8 cellular contexts compared by ENCODE assay signal in genomic region chr4:123505077-123505456, GRCh38.
DNase-seq lines count a peak whose midpoint lies in the region; FAIRE-seq and TF ChIP-seq lines count a peak whose summit lies in the region.

No MANE protein-coding gene starts in this region.

- H3K9me2 ChIP-seq in GM23248 (ENCODE audit: insufficient read depth) = no peaks in the 10 kb centered on the region

- peaks cover under 1% of the 10 kb centered on the region for H3K9me3 Mint-ChIP-seq in activated T-helper 2 cell treated with anti-CD3 and anti-CD28 coated beads, Interferon-gamma antibody, Interleukin-2, Interleukin-4, amounts not matched to agents 10 μg/mL and 5 μg/mL and 100 μg/mL, durations not matched to agents 14 hours and 24 hours and 36 hours

- H3K4me2 ChIP-seq in GM23248 (ENCODE audit: unreplicated experiment) = peak overlapping the region; percentile 77

- peak overlapping the region; percentile 85 for H2AFZ ChIP-seq in GM23248

- H3K4me3 ChIP-seq in AG04449 (ENCODE audit: low read depth, low read length) (peak overlapping the region; percentile 58), GM23248 (peak overlapping the region; percentile 71), stomach smooth muscle (ENCODE audit: low read length in 2 of 2) (peak overlapping the region; percentile 73 to 81), lower leg skin (ENCODE audit: low read depth, poor library complexity, severe bottlenecking) (no peak overlapping the region)

- H3K36me3 ChIP-seq in GM23248 (ENCODE audit: low read depth) (no peaks in the 10 kb centered on the region), stomach smooth muscle (ENCODE audit: control insufficient read depth in 2 of 2, insufficient read depth in 2 of 2, low read length in 2 of 2) (no peaks in the 10 kb centered on the region)

- POLR2A ChIA-PET in AG04449 (lab: Yijun Ruan, JAX) = no interaction called here

- 68 to 73% methylated on average over 11 of the region's 11 CpGs for whole genome bisulfite sequencing in GM23248 (ENCODE audit: low coverage in 1 of 2, low lambda C conversion rate in 2 of 2, missing lambda C conversion rate in 2 of 2), 2 experiments
- WGBS in lower leg skin, 2 donors = 43 to 54% methylated on average over 11 of the region's 11 CpGs

- peaks cover 18% of the 10 kb centered on the region for H3K4me1 Mint-ChIP-seq in activated T-helper 2 cell treated with anti-CD3 and anti-CD28 coated beads, Interferon-gamma antibody, Interleukin-2, Interleukin-4, amounts not matched to agents 10 μg/mL and 5 μg/mL and 100 μg/mL, durations not matched to agents 14 hours and 24 hours and 36 hours (ENCODE audit: low read depth)

- H3K4me1 ChIP-seq in GM23248 (ENCODE audit: insufficient read depth) (no peaks in the 10 kb centered on the region), stomach smooth muscle (ENCODE audit: control insufficient read depth, insufficient read depth, low read length) (peaks cover 2% of the 10 kb centered on the region)

- in situ Hi-C loops in GM23248 (cut with MboI) = no loop called here

- peak; percentile 95 for FAIRE-seq in islet of Langerhans (lab: Jason Lieb, UNC)

- H3K9me3 ChIP-seq in GM23248 (ENCODE audit: low read depth) (no peaks in the 10 kb centered on the region), stomach smooth muscle (ENCODE audit: control insufficient read depth in 2 of 2, low read length in 2 of 2) (no peaks in the 10 kb centered on the region)

- H3K27me3 Mint-ChIP-seq in activated T-helper 2 cell treated with anti-CD3 and anti-CD28 coated beads, Interferon-gamma antibody, Interleukin-2, Interleukin-4, amounts not matched to agents 10 μg/mL and 5 μg/mL and 100 μg/mL, durations not matched to agents 14 hours and 24 hours and 36 hours (ENCODE audit: low read depth) = peaks cover 38% of the 10 kb centered on the region

- peak overlapping the region; percentile 79 for H3K4me3 Mint-ChIP-seq in activated T-helper 2 cell treated with anti-CD3 and anti-CD28 coated beads, Interferon-gamma antibody, Interleukin-2, Interleukin-4, amounts not matched to agents 10 μg/mL and 5 μg/mL and 100 μg/mL, durations not matched to agents 14 hours and 24 hours and 36 hours (ENCODE audit: low read depth)

- CTCF ChIA-PET in AG04449 (lab: Yijun Ruan, JAX) = interaction anchor here (0.9 kb wide), 1 partner anchor 11 kb away, joined by 3 read pairs; no protein-coding TSS in a partner anchor

- H3F3A ChIP-seq in GM23248 (ENCODE audit: insufficient read depth) = no peaks in the 10 kb centered on the region

- no peak overlapping the region for H3K27ac ChIP-seq in GM23248
- peak overlapping the region; percentile 66 for H3K27ac ChIP-seq in stomach smooth muscle (ENCODE audit: low read length)

- intact Hi-C loops in activated T-helper 2 cell treated with anti-CD3 and anti-CD28 coated beads, Interferon-gamma antibody, Interleukin-2, Interleukin-4, amounts not matched to agents 10 μg/mL and 5 μg/mL and 100 μg/mL, durations not matched to agents 14 hours and 24 hours and 36 hours (cut with micrococcal nuclease) = loop anchor here (2.0 kb wide), 2 partner anchors 16 to 108 kb away; partner anchors contain the start of gene SPRY1
- intact Hi-C loops in lower leg skin (cut with DNase I; ENCODE audit: low total_unique reads) = no loop called here

- no peak for DNase-seq in AG04449 (ENCODE audit: low read depth, low spot score)
- DNase-seq in GM23248 = no peak
- DNase-seq in activated T-helper 2 cell treated with anti-CD3 and anti-CD28 coated beads, Interferon-gamma antibody, Interleukin-2, Interleukin-4, amounts not matched to agents 10 μg/mL and 5 μg/mL and 100 μg/mL, durations not matched to agents 14 hours and 24 hours and 36 hours (ENCODE audit: low spot score) = no peak
- DNase-seq in GM03348 (ENCODE audit: low spot score) = no peak
- no peak for DNase-seq in activated CD4-positive, alpha-beta T cell treated with anti-CD3 and anti-CD28 coated beads, Interleukin-2, amount 50 U/mL, for 4 hours
- DNase-seq in lower leg skin (ENCODE audit: low spot score in 2 of 2) = no peak

- H3K36me3 Mint-ChIP-seq in activated T-helper 2 cell treated with anti-CD3 and anti-CD28 coated beads, Interferon-gamma antibody, Interleukin-2, Interleukin-4, amounts not matched to agents 10 μg/mL and 5 μg/mL and 100 μg/mL, durations not matched to agents 14 hours and 24 hours and 36 hours (ENCODE audit: low read depth) = no peaks in the 10 kb centered on the region

- no peaks in the 10 kb centered on the region for H3K79me2 ChIP-seq in GM23248 (ENCODE audit: insufficient read depth)

- H4K20me1 ChIP-seq in GM23248 (ENCODE audit: insufficient read depth) = no peaks in the 10 kb centered on the region

- no peak for TF ChIP-seq CTCF in AG04449 (IDR thresholded peaks at IDR 0.05; ENCODE audit: insufficient read depth, low read length, missing control alignments)
- no peak for TF ChIP-seq CTCF in lower leg skin (IDR thresholded peaks at IDR 0.05)

- H3K27me3 ChIP-seq in GM23248 (replicated peaks; ENCODE audit: insufficient read depth) (no peaks in the 10 kb centered on the region), stomach smooth muscle (ENCODE audit: control insufficient read depth in 1 of 2, insufficient read depth in 2 of 2, low read length in 2 of 2) (peaks cover 0 to 8% of the 10 kb centered on the region in 2 donors)

- H3K27ac Mint-ChIP-seq in activated T-helper 2 cell treated with anti-CD3 and anti-CD28 coated beads, Interferon-gamma antibody, Interleukin-2, Interleukin-4, amounts not matched to agents 10 μg/mL and 5 μg/mL and 100 μg/mL, durations not matched to agents 14 hours and 24 hours and 36 hours = peak overlapping the region; percentile 72

- H3K9ac ChIP-seq in GM23248 (no peak overlapping the region), stomach smooth muscle (ENCODE audit: low read length in 2 of 2) (peak overlapping the region; percentile 66 to 75)

- no peak for TF ChIP-seq POLR2A in lower leg skin (IDR thresholded peaks at IDR 0.05)
